Comparison of ENCODE assay signal across 8 cellular contexts in genomic region chr13:30307194-30307965, GRCh38. TPM values are rescaled to one million over a fixed set of nuclear protein-coding genes. Genes with fewer than 3 reads are reported as not detected.
DNase-seq lines count a peak whose midpoint lies in the region; ATAC-seq, FAIRE-seq and TF ChIP-seq lines count a peak whose summit lies in the region.

KATNAL1 (minus strand) TSS chr13:30307551; CDS start chr13:30283777, 23,774 bp downstream.

- no peaks in the 10 kb centered on the region for H3K9me2 ChIP-seq in Loucy (replicated peaks; ENCODE audit: low read depth, low read length)

- no peaks in the 10 kb centered on the region for H3F3A ChIP-seq in Loucy (ENCODE audit: low read depth)

- H2AFZ ChIP-seq in Loucy (ENCODE audit: low read length), result peak within 1 kb of the TSS; percentile 98
- H2AFZ ChIP-seq in osteoblast (ENCODE audit: low read length), result peak within 1 kb of the TSS; percentile 91

- peak; percentile 69 for ATAC-seq in thoracic aorta (ENCODE audit: insufficient number of reproducible peaks, low FRiP score, low read depth)

- CTCF ChIA-PET in activated naive CD4-positive, alpha-beta T cell treated with anti-CD3 and anti-CD28 coated beads for 36 hours (lab: Charles Lee), result interaction anchor here (0.7 to 3.3 kb wide), 5 partner anchors 14 to 195 kb away, joined by 3 to 10 read pairs (median 3); no protein-coding TSS in a partner anchor

- no peaks in the 10 kb centered on the region for H3K9me3 Mint-ChIP-seq in activated naive CD4-positive, alpha-beta T cell treated with anti-CD3 and anti-CD28 coated beads for 36 hours

- peak; percentile 87 for TF ChIP-seq POLR2A in H54 (IDR thresholded peaks at IDR 0.05; ENCODE audit: low read depth, low read length)

- peak within 1 kb of the TSS; percentile 96 for H3K27ac ChIP-seq in SJSA1
- peak within 1 kb of the TSS; percentile 31 for H3K27ac ChIP-seq in osteoblast (ENCODE audit: low read depth, low read length)
- H3K27ac ChIP-seq in thoracic aorta, result peak within 1 kb of the TSS; percentile 85 to 91

- H3K4me2 ChIP-seq in Loucy (ENCODE audit: low read depth, low read length, poor library complexity, severe bottlenecking) (peak within 1 kb of the TSS; percentile 96), osteoblast (ENCODE audit: insufficient read depth, low read length) (peak within 1 kb of the TSS; percentile 85)

- H3K36me3 ChIP-seq in Loucy (ENCODE audit: insufficient read depth, low read length) (no peaks in the 10 kb centered on the region), SJSA1 (peaks cover 3% of the 10 kb centered on the region), osteoblast (ENCODE audit: insufficient read depth, low read length) (no peaks in the 10 kb centered on the region), thoracic aorta (no peaks in the 10 kb centered on the region)

- peaks cover 42% of the 10 kb centered on the region for H3K79me2 ChIP-seq in Loucy (ENCODE audit: insufficient read depth, low read length)
- H3K79me2 ChIP-seq in osteoblast (ENCODE audit: insufficient read depth, low read length), result peaks cover 44% of the 10 kb centered on the region

- intact Hi-C loops in activated naive CD4-positive, alpha-beta T cell treated with anti-CD3 and anti-CD28 coated beads for 36 hours (cut with micrococcal nuclease), result loop anchor here (1.0 to 5.0 kb wide), 9 partner anchors 87 to 855 kb away; partner anchors contain the start of genes HSPH1, UBL3 and USPL1

- H3K4me1 ChIP-seq in Loucy (ENCODE audit: insufficient read depth, low read length, poor library complexity, severe bottlenecking) (peaks cover 55% of the 10 kb centered on the region), SJSA1 (replicated peaks) (peaks cover 40% of the 10 kb centered on the region), osteoblast (ENCODE audit: insufficient read depth, low read length) (peaks cover 19% of the 10 kb centered on the region), thoracic aorta (ENCODE audit: control insufficient read depth in 1 of 2, low read depth in 2 of 2) (peaks cover 11 to 46% of the 10 kb centered on the region in 2 donors)

- peak within 1 kb of the TSS; percentile 91 for H3K9ac ChIP-seq in Loucy (ENCODE audit: low read depth, low read length, poor library complexity, severe bottlenecking)

- H3K9me3 ChIP-seq in Loucy (ENCODE audit: insufficient read depth, low read depth, low read length), result no peaks in the 10 kb centered on the region
- H3K9me3 ChIP-seq in SJSA1 (replicated peaks), result no peaks in the 10 kb centered on the region
- no peaks in the 10 kb centered on the region for H3K9me3 ChIP-seq in osteoblast (ENCODE audit: low read depth, low read length)
- no peaks in the 10 kb centered on the region for H3K9me3 ChIP-seq in thoracic aorta

- H3K27ac Mint-ChIP-seq in activated naive CD4-positive, alpha-beta T cell treated with anti-CD3 and anti-CD28 coated beads for 36 hours, result peak within 1 kb of the TSS; percentile 76

- DNase-seq in GDM1 (lab: John Stamatoyannopoulos, UW), result peak; percentile 78
- DNase-seq in H54 (ENCODE audit: insufficient read length, low spot score), result peak; percentile 39
- peak; percentile 76 to 86 for DNase-seq in SJSA1 (ENCODE audit: low read depth in 1 of 2, low spot score in 2 of 2)
- DNase-seq in activated naive CD4-positive, alpha-beta T cell treated with anti-CD3 and anti-CD28 coated beads for 36 hours, result peak; percentile 61
- peak; percentile 79 for DNase-seq in glomerular visceral epithelial cell (ENCODE audit: extremely low spot score)
- DNase-seq in osteoblast (ENCODE audit: insufficient read length, low spot score, missing footprints), result peak; percentile 89
- DNase-seq in thoracic aorta (ENCODE audit: low spot score), result peak; percentile 8

- H3K27me3 ChIP-seq in Loucy (ENCODE audit: insufficient read depth, low read length, poor library complexity, severe bottlenecking) (no peaks in the 10 kb centered on the region), SJSA1 (replicated peaks) (no peaks in the 10 kb centered on the region), osteoblast (ENCODE audit: insufficient read depth, low read length) (no peaks in the 10 kb centered on the region), thoracic aorta (replicated peaks; ENCODE audit: insufficient read depth) (no peaks in the 10 kb centered on the region)

- H3K4me3 ChIP-seq in Loucy (ENCODE audit: low read length, poor library complexity, severe bottlenecking) (peak within 1 kb of the TSS; percentile 97), SJSA1 (peak within 1 kb of the TSS; percentile 92), osteoblast (ENCODE audit: insufficient read depth, low read length) (peak within 1 kb of the TSS; percentile 78), thoracic aorta (peak within 1 kb of the TSS; percentile 97)

- H3K4me1 Mint-ChIP-seq in activated naive CD4-positive, alpha-beta T cell treated with anti-CD3 and anti-CD28 coated beads for 36 hours (ENCODE audit: low read depth), result peaks cover 14% of the 10 kb centered on the region

- no peaks in the 10 kb centered on the region for H3K36me3 Mint-ChIP-seq in activated naive CD4-positive, alpha-beta T cell treated with anti-CD3 and anti-CD28 coated beads for 36 hours (ENCODE audit: low read depth)

- no peaks in the 10 kb centered on the region for H3K27me3 Mint-ChIP-seq in activated naive CD4-positive, alpha-beta T cell treated with anti-CD3 and anti-CD28 coated beads for 36 hours (ENCODE audit: low read depth)

- peak within 1 kb of the TSS; percentile 83 for H3K4me3 Mint-ChIP-seq in activated naive CD4-positive, alpha-beta T cell treated with anti-CD3 and anti-CD28 coated beads for 36 hours

- H4K20me1 ChIP-seq in Loucy (ENCODE audit: insufficient read depth, low read length, poor library complexity, severe bottlenecking), result no peaks in the 10 kb centered on the region
- H4K20me1 ChIP-seq in osteoblast (ENCODE audit: insufficient read depth, low read length), result no peaks in the 10 kb centered on the region

- no peak for FAIRE-seq in H54 (lab: Jason Lieb, UNC)

- TF ChIP-seq CTCF in Loucy (conservative IDR thresholded peaks at IDR 0.05; ENCODE audit: low read length) (no peak), osteoblast (IDR thresholded peaks at IDR 0.05; ENCODE audit: extremely low read depth, low read depth, low read length) (no peak), thoracic aorta (IDR thresholded peaks at IDR 0.05) (no peak)

RNA-seq across cellular contexts. Expression of gene KATNAL1, which starts in this region (rescaled TPM):
- 43.5 and 54.9 TPM in 2 replicates for total RNA-seq in SJSA1 (2014; rRNA removed; shearing (Covaris generic))
- total RNA-seq in activated naive CD4-positive, alpha-beta T cell treated with anti-CD3 and anti-CD28 coated beads for 36 hours, result 1 to 10 TPM; 8.0 to 8.3 TPM
- total RNA-seq in osteoblast, result 15.9 and 18.0 TPM in 2 replicates
- 10 to 100 TPM; 13.7 to 19.1 TPM for total RNA-seq in thoracic aorta

Comparison
In these comparisons a context has a peak if more than half of its experiments do, and no peak if none do; other contexts are left out.
1. Peak in every context shown above with its lines: DNase-seq, ATAC-seq, H3K4me3 ChIP-seq and H3K27ac ChIP-seq.
2. DNase-seq: peak in every context shown above with its lines; median percentile 89 in osteoblast; 81 in SJSA1; 79 in glomerular visceral epithelial cell; 78 in GDM1; 61 in activated naive CD4-positive, alpha-beta T cell treated with anti-CD3 and anti-CD28 coated beads for 36 hours; 39 in H54; 8 in thoracic aorta.
3. H3K27ac ChIP-seq: peak in every context shown above with its lines; median percentile 96 in SJSA1; 88 in thoracic aorta; 31 in osteoblast.